ENCODE assay signal across 9 cellular contexts in genomic region chr3:12838179-12838965, GRCh38. TPM values are rescaled to one million over a fixed set of nuclear protein-coding genes. Genes with fewer than 3 reads are reported as not detected.
DNase-seq lines count a peak whose midpoint lies in the region; ATAC-seq and TF ChIP-seq lines count a peak whose summit lies in the region.
"Had no signal": no experiment of that assay in that cellular context is flagged by ENCODE, and none has a peak within 500 bp of the region (broad histone marks: within the 10 kb centered on the region; RNA-seq: fewer than 3 reads in every experiment).

No MANE protein-coding gene starts in this region.

- H2BK5ac ChIP-seq in mesendoderm (ENCODE audit: low read length): no peak overlapping the region

- no peaks in the 10 kb centered on the region for H3K9me3 ChIP-seq in BLaER1 treated with 17β-estradiol and CSF1 and Interleukin-3, amounts not matched to agents 10 nM and 100 nM (replicated peaks in 1 of 11)
- H3K9me3 ChIP-seq in HCT116 (ENCODE audit: control insufficient read depth in 1 of 2, insufficient read depth in 1 of 2, low read depth in 1 of 2, low read length in 2 of 2): no peaks in the 10 kb centered on the region

- H3K4ac ChIP-seq in mesendoderm (ENCODE audit: low read depth, low read length): no peak overlapping the region

- POLR2A ChIA-PET in HCT116 (lab: Charles Lee): interaction anchor here (0.6 kb wide), 1 partner anchor 116 kb away, joined by 4 read pairs; no protein-coding TSS in a partner anchor

- peak overlapping the region in 9 of 10 experiments; percentile 83 to 97 (median 93); a peak in 16 of 20 replicates for H3K4me3 ChIP-seq in BLaER1 treated with 17β-estradiol and CSF1 and Interleukin-3, amounts not matched to agents 10 nM and 100 nM
- H3K4me3 ChIP-seq in HCT116 (replicated peaks in 1 of 2; ENCODE audit: low read depth in 1 of 2, low read length in 2 of 2): no peak overlapping the region
- H3K4me3 ChIP-seq in mesendoderm (ENCODE audit: low read length): no peak overlapping the region

- no CpG with 5 or more reads among the region's 13 CpGs for WGBS in mesendoderm (ENCODE audit: extremely low coverage, insufficient coverage, low lambda C conversion rate)

- peaks cover 15% of the 10 kb centered on the region for H3K79me1 ChIP-seq in mesendoderm (ENCODE audit: low read length)

- intact Hi-C loops in HCT116 (cut with micrococcal nuclease): no loop called here

- no peak for ATAC-seq in HCT116
- no peak for ATAC-seq in activated naive CD4-positive, alpha-beta T cell treated with anti-CD3 and anti-CD28 coated beads, Interleukin-2, amount 50 U/mL, for 72 hours

- H3K27ac Mint-ChIP-seq in activated naive CD4-positive, alpha-beta T cell treated with anti-CD3 and anti-CD28 coated beads, Interleukin-2, amount 50 U/mL, for 72 hours: peak overlapping the region; percentile 100

- H2BK15ac ChIP-seq in mesendoderm (replicated peaks; ENCODE audit: low read depth): no peak overlapping the region

- H3K27me3 ChIP-seq in BLaER1 treated with 17β-estradiol and CSF1 and Interleukin-3, amounts not matched to agents 10 nM and 100 nM: no peaks in the 10 kb centered on the region
- H3K27me3 ChIP-seq in HCT116 (ENCODE audit: insufficient read depth, low read length) (no peaks in the 10 kb centered on the region), mesendoderm (ENCODE audit: insufficient read depth, low read length, poor library complexity) (no peaks in the 10 kb centered on the region)

- peaks cover 71 to 79% (median 74%) of the 10 kb centered on the region in 11 experiments for H4K20me1 ChIP-seq in BLaER1 treated with 17β-estradiol and CSF1 and Interleukin-3, amounts not matched to agents 10 nM and 100 nM
- peaks cover 62% of the 10 kb centered on the region; the same call in 1 of the 2 replicates for H4K20me1 ChIP-seq in HCT116 (ENCODE audit: insufficient read depth)

- peak overlapping the region; percentile 19 to 100 (median 96); a peak in 20 of 22 replicates for H3K9ac ChIP-seq in BLaER1 treated with 17β-estradiol and CSF1 and Interleukin-3, amounts not matched to agents 10 nM and 100 nM
- no peak overlapping the region for H3K9ac ChIP-seq in HCT116 (ENCODE audit: low read length)
- peak overlapping the region; percentile 49 for H3K9ac ChIP-seq in mesendoderm (ENCODE audit: low read length)

- H3K56ac ChIP-seq in mesendoderm (ENCODE audit: low read length): peak overlapping the region; percentile 58

- CTCF ChIA-PET in HCT116 (lab: Charles Lee): no interaction called here

- no peaks in the 10 kb centered on the region for H3K9me3 Mint-ChIP-seq in activated naive CD4-positive, alpha-beta T cell treated with anti-CD3 and anti-CD28 coated beads, Interleukin-2, amount 50 U/mL, for 72 hours

- H3K23ac ChIP-seq in mesendoderm (ENCODE audit: low read length): no peak overlapping the region

- H3K4me2 ChIP-seq in BLaER1 treated with 17β-estradiol and CSF1 and Interleukin-3, amounts not matched to agents 10 nM and 100 nM: peak overlapping the region; percentile 81 to 98 (median 95)
- H3K4me2 ChIP-seq in HCT116 (ENCODE audit: low read length) (peak overlapping the region; percentile 95; the same call in 1 of the 2 replicates), mesendoderm (ENCODE audit: low read length) (peak overlapping the region; percentile 31)

- no peak overlapping the region for H2AK5ac ChIP-seq in mesendoderm (ENCODE audit: low read length)

- BruUV-seq in HCT116 (replicated peaks; lab: Mats Ljungman, UMichigan): no TSS peak

- no peak overlapping the region for H3K18ac ChIP-seq in mesendoderm (ENCODE audit: low read length)

- no peak overlapping the region for H2BK120ac ChIP-seq in mesendoderm (ENCODE audit: low read depth, low read length)

- peaks cover 59% of the 10 kb centered on the region in 2 donors for H3K36me3 Mint-ChIP-seq in activated naive CD4-positive, alpha-beta T cell treated with anti-CD3 and anti-CD28 coated beads, Interleukin-2, amount 50 U/mL, for 72 hours

- H3K79me2 ChIP-seq in HCT116 (ENCODE audit: insufficient read depth, low read length) (peaks cover 80% of the 10 kb centered on the region), mesendoderm (ENCODE audit: control insufficient read depth, insufficient read depth, low read length) (peaks cover 50% of the 10 kb centered on the region)

- H3K9me2 ChIP-seq in HCT116 (ENCODE audit: insufficient read depth): no peaks in the 10 kb centered on the region

- no peak overlapping the region for H4K5ac ChIP-seq in mesendoderm (ENCODE audit: low read length)

- no peak for TF ChIP-seq POLR2A in HCT116 (IDR thresholded peaks at IDR 0.05; ENCODE audit: borderline replicate concordance, extremely low read depth, insufficient read depth, insufficient read length)

- H3K27ac ChIP-seq in BLaER1 treated with 17β-estradiol and CSF1 and Interleukin-3, amounts not matched to agents 10 nM and 100 nM: peak overlapping the region in 1 of 11 experiments; percentile 5; a peak in 2 of 22 replicates
- H3K27ac ChIP-seq in HCT116 (ENCODE audit: low read depth, low read length) (no peak overlapping the region), mesendoderm (ENCODE audit: low read depth, low read length) (no peak overlapping the region)

- no peak overlapping the region for H4K8ac ChIP-seq in mesendoderm (ENCODE audit: low read depth, low read length)

- DNase-seq in HCT116 (ENCODE audit: low read depth, low spot score) (no peak), mesendoderm (no peak), NCI-H1105 treated with DMSO at 0.1 percent for 48 hours (lab: John Stamatoyannopoulos, UW) (no peak), NCI-H774 (lab: John Stamatoyannopoulos, UW) (no peak)
- DNase-seq in activated naive CD4-positive, alpha-beta T cell treated with anti-CD3 and anti-CD28 coated beads, Interleukin-2, amount 50 U/mL, for 72 hours (ENCODE audit: low spot score in 2 of 2): no peak
- DNase-seq in activated effector memory CD4-positive, alpha-beta T cell treated with Interleukin-2 at 50 U/mL for 16 hours: no peak
- DNase-seq in activated CD4-positive, alpha-beta T cell treated with anti-CD3 and anti-CD28 coated beads for 1 hour: no peak
- DNase-seq: cerebellar nuclear complex had no signal

- no peak overlapping the region for H2AFZ ChIP-seq in HCT116 (ENCODE audit: low read depth, low read length, poor library complexity, severe bottlenecking)

- peaks cover 69 to 75% (median 74%) of the 10 kb centered on the region in 11 experiments for H3K36me3 ChIP-seq in BLaER1 treated with 17β-estradiol and CSF1 and Interleukin-3, amounts not matched to agents 10 nM and 100 nM
- peaks cover 55 to 75% of the 10 kb centered on the region in 2 experiments for H3K36me3 ChIP-seq in HCT116 (ENCODE audit: control insufficient read depth in 1 of 2, insufficient read depth in 2 of 2, low read length in 2 of 2)
- peaks cover 29% of the 10 kb centered on the region for H3K36me3 ChIP-seq in mesendoderm (ENCODE audit: control insufficient read depth, insufficient read depth, low read length)

- no peak for TF ChIP-seq CTCF in HCT116 (IDR thresholded peaks at IDR 0.05 in 2 of 3, conservative IDR thresholded peaks at IDR 0.05 in 1 of 3; ENCODE audit: borderline replicate concordance in 1 of 3, insufficient read depth in 1 of 3, low read depth in 2 of 3, low read length in 2 of 3)

- no peak for TF ChIP-seq RAD21 in HCT116 (IDR thresholded peaks at IDR 0.05; ENCODE audit: low read depth)

- H3K4me1 ChIP-seq in BLaER1 treated with 17β-estradiol and CSF1 and Interleukin-3, amounts not matched to agents 10 nM and 100 nM: peaks cover 36 to 68% (median 55%) of the 10 kb centered on the region in 10 experiments
- H3K4me1 ChIP-seq in HCT116 (ENCODE audit: control insufficient read depth in 1 of 2, insufficient read depth in 2 of 2, low read length in 2 of 2) (peaks cover 0 to 18% of the 10 kb centered on the region in 2 experiments; a peak in 2 of 4 replicates), mesendoderm (ENCODE audit: control insufficient read depth, low read depth, low read length) (peaks cover 9% of the 10 kb centered on the region)

- RAD21 ChIA-PET in HCT116 (lab: Charles Lee; ENCODE audit: low non-redundant PET in 1 of 2, low total read pairs in 2 of 2, uncharacterized antibody in 2 of 2, unreplicated experiment in 2 of 2): no interaction called here

TF ChIP-seq in HCT116, 20 proteins besides CTCF, POLR2A, EP300 and RAD21:
- TF ChIP-seq POLR2AphosphoS5 (IDR thresholded peaks at IDR 0.05; ENCODE audit: low read depth, low read length) (peak; percentile 17; the same call in 1 of the 2 replicates), EZH2 (IDR thresholded peaks at IDR 0.05) (no peak), YY1 (IDR thresholded peaks at IDR 0.05; ENCODE audit: extremely low read depth, insufficient replicate concordance, low read depth, low read length) (no peak)
TF ChIP-seq in HCT116: peak in this region for 1.

RNA-seq across cellular contexts. Expression of gene RPL32, which starts 3.0 kb away (rescaled TPM):
- 1,853 TPM for total RNA-seq in HCT116 (2021; ENCODE audit: unreplicated experiment)
- 3,831 and 4,369 TPM in 2 replicates for polyA plus RNA-seq in HCT116 (2012)
- total RNA-seq in activated naive CD4-positive, alpha-beta T cell treated with anti-CD3 and anti-CD28 coated beads, Interleukin-2, amount 50 U/mL, for 72 hours: 1,000 to 10,000 TPM; 2,520 to 2,880 TPM
- 1,879 TPM for polyA plus RNA-seq in mesendoderm (2013, experiment 1 of 2)
- 1,970 TPM for polyA plus RNA-seq in mesendoderm (2013, experiment 2 of 2)

RNA-seq across cellular contexts. Expression of gene CAND2, which starts 41.9 kb away (rescaled TPM):
- not detected for total RNA-seq in HCT116 (2021; ENCODE audit: unreplicated experiment)
- polyA plus RNA-seq in HCT116 (2012): 0.06 and 0.16 TPM in 2 replicates
- 1 to 10 TPM; 1.8 to 2.5 TPM for total RNA-seq in activated naive CD4-positive, alpha-beta T cell treated with anti-CD3 and anti-CD28 coated beads, Interleukin-2, amount 50 U/mL, for 72 hours
- 1.7 TPM for polyA plus RNA-seq in mesendoderm (2013, experiment 1 of 2)
- 1.4 TPM for polyA plus RNA-seq in mesendoderm (2013, experiment 2 of 2)

Comparison
In these comparisons a context has a peak if more than half of its experiments do, and no peak if none do; other contexts are left out.
1. H3K4me2 ChIP-seq: peak in every context shown above with its lines; median percentile 95 in BLaER1 treated with 17β-estradiol and CSF1 and Interleukin-3, amounts not matched to agents 10 nM and 100 nM; 95 in HCT116; 31 in mesendoderm.
2. H3K4me3 ChIP-seq: peak in BLaER1 treated with 17β-estradiol and CSF1 and Interleukin-3, amounts not matched to agents 10 nM and 100 nM (9 of 10); none in HCT116 (0 of 2) and mesendoderm (single experiment).